23 cellular contexts compared by ENCODE assay signal in the genomic region with DNA sequence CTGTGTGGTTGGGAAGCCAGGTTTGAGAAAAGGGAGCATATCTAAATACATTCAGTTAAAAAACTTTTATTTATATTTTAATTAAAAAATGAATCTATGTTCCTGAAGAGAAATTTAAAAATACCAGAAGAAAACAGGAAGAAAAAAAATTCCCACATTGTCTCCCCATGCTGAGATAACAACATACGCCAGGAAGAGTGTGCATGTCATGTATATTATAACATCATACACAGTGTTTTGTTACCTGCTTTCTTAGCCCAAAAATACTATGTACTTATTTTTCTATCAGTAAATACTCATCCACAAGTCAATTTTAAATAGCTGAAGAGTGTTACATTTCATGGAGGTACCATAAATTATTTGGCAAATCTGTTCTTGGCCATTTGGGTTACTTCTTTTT.
"Had no signal": no experiment of that assay in that cellular context is flagged by ENCODE, and none has a peak within 500 bp of the region (broad histone marks: within the 10 kb centered on the region; RNA-seq: fewer than 3 reads in every experiment).

No MANE protein-coding gene starts in this region.

- H3K4me3 ChIP-seq: colonic mucosa, suprapubic skin had no signal

- H3K9ac ChIP-seq: parathyroid adenoma had no signal

- H3K4me1 Mint-ChIP-seq: immature natural killer cell, natural killer cell had no signal

- H3K4me3 Mint-ChIP-seq: activated CD4-positive, alpha-beta T cell treated with anti-CD3 and anti-CD28 coated beads, Interleukin-2, amount 10 ng/mL, durations not matched to agents 24 days and 14 days; activated CD8-positive, alpha-beta T cell treated with anti-CD3 and anti-CD28 coated beads, Interleukin-2, amount 10 ng/mL, durations not matched to agents 7 days and 5 days; activated naive CD8-positive, alpha-beta T cell treated with anti-CD3 and anti-CD28 coated beads, Interleukin-2, amount 10 ng/mL, durations not matched to agents 7 days and 5 days; activated T-cell treated with anti-CD3 and anti-CD28 coated beads, Interleukin-2, amount 50 U/mL, for 24 hours; brain; central memory CD8-positive, alpha-beta T cell; endodermal cell; immature natural killer cell; natural killer cell; stimulated activated naive CD8-positive, alpha-beta T cell treated with anti-CD3 and anti-CD28 coated beads, Interleukin-15, Interleukin-2, amounts not matched to agents 100 ng/mL and 50 ng/mL, for 24 hours; T-helper 2 cell treated with Interferon-gamma antibody and Interleukin-4, amounts not matched to agents 5 μg/mL and 100 μg/mL, for 36 hours; type B pancreatic cell had no signal

- H3K27ac Mint-ChIP-seq: activated CD4-positive, alpha-beta T cell treated with anti-CD3 and anti-CD28 coated beads, Interleukin-2, amount 10 ng/mL, durations not matched to agents 24 days and 14 days; activated CD8-positive, alpha-beta T cell treated with anti-CD3 and anti-CD28 coated beads, Interleukin-2, amount 10 ng/mL, durations not matched to agents 7 days and 5 days; activated naive CD8-positive, alpha-beta T cell treated with anti-CD3 and anti-CD28 coated beads, Interleukin-2, amount 10 ng/mL, durations not matched to agents 7 days and 5 days; activated T-cell treated with anti-CD3 and anti-CD28 coated beads, Interleukin-2, amount 50 U/mL, for 24 hours; activated T-helper 2 cell treated with anti-CD3 and anti-CD28 coated beads, Interferon-gamma antibody, Interleukin-2, Interleukin-4, amounts not matched to agents 10 μg/mL and 5 μg/mL and 100 μg/mL, durations not matched to agents 14 hours and 24 hours and 36 hours; endodermal cell; immature natural killer cell; natural killer cell; stimulated activated naive CD8-positive, alpha-beta T cell treated with anti-CD3 and anti-CD28 coated beads, Interleukin-15, Interleukin-2, amounts not matched to agents 100 ng/mL and 50 ng/mL, for 24 hours; T-helper 2 cell treated with Interferon-gamma antibody and Interleukin-4, amounts not matched to agents 5 μg/mL and 100 μg/mL, for 36 hours; type B pancreatic cell had no signal

- H3K36me3 Mint-ChIP-seq: activated naive CD8-positive, alpha-beta T cell treated with anti-CD3 and anti-CD28 coated beads, Interleukin-2, amount 10 ng/mL, durations not matched to agents 7 days and 5 days; immature natural killer cell; natural killer cell had no signal

- H3K9me3 ChIP-seq: colonic mucosa, gastroesophageal sphincter, neutrophil, suprapubic skin had no signal

- H2AFZ ChIP-seq: parathyroid adenoma had no signal

- ATAC-seq: activated CD8-positive, alpha-beta T cell treated with anti-CD3 and anti-CD28 coated beads, Interleukin-2, amount 10 ng/mL, durations not matched to agents 7 days and 5 days; natural killer cell had no signal

- DNase-seq: activated CD4-positive, alpha-beta T cell treated with anti-CD3 and anti-CD28 coated beads, Interleukin-2, amount 10 ng/mL, durations not matched to agents 24 days and 14 days; activated CD8-positive, alpha-beta T cell treated with anti-CD3 and anti-CD28 coated beads, Interleukin-2, amount 10 ng/mL, durations not matched to agents 7 days and 5 days; activated naive CD4-positive, alpha-beta T cell treated with Interleukin-2 at 50 U/mL for 16 hours; activated naive CD8-positive, alpha-beta T cell treated with anti-CD3 and anti-CD28 coated beads, Interleukin-2, amount 10 ng/mL, durations not matched to agents 7 days and 5 days; activated T-cell treated with anti-CD3 and anti-CD28 coated beads, Interleukin-2, amount 50 U/mL, for 24 hours; colonic mucosa; endodermal cell; erythroblast; immature natural killer cell; kidney glomerular epithelial cell; natural killer cell; SW 1271 had no signal

- H3K9me3 Mint-ChIP-seq: activated CD4-positive, alpha-beta T cell treated with anti-CD3 and anti-CD28 coated beads, Interleukin-2, amount 10 ng/mL, durations not matched to agents 24 days and 14 days; activated naive CD8-positive, alpha-beta T cell treated with anti-CD3 and anti-CD28 coated beads, Interleukin-2, amount 10 ng/mL, durations not matched to agents 7 days and 5 days; activated T-cell treated with anti-CD3 and anti-CD28 coated beads, Interleukin-2, amount 50 U/mL, for 24 hours; activated T-helper 2 cell treated with anti-CD3 and anti-CD28 coated beads, Interferon-gamma antibody, Interleukin-2, Interleukin-4, amounts not matched to agents 10 μg/mL and 5 μg/mL and 100 μg/mL, durations not matched to agents 14 hours and 24 hours and 36 hours; central memory CD8-positive, alpha-beta T cell; endodermal cell; natural killer cell; stimulated activated naive CD8-positive, alpha-beta T cell treated with anti-CD3 and anti-CD28 coated beads, Interleukin-15, Interleukin-2, amounts not matched to agents 100 ng/mL and 50 ng/mL, for 24 hours; T-helper 2 cell treated with Interferon-gamma antibody and Interleukin-4, amounts not matched to agents 5 μg/mL and 100 μg/mL, for 36 hours had no signal

- FAIRE-seq: TTC549 had no signal

- H3K27ac ChIP-seq: colonic mucosa, neutrophil, parathyroid adenoma, suprapubic skin had no signal

- H3K27me3 Mint-ChIP-seq: activated CD4-positive, alpha-beta T cell treated with anti-CD3 and anti-CD28 coated beads, Interleukin-2, amount 10 ng/mL, durations not matched to agents 24 days and 14 days; activated naive CD8-positive, alpha-beta T cell treated with anti-CD3 and anti-CD28 coated beads, Interleukin-2, amount 10 ng/mL, durations not matched to agents 7 days and 5 days; activated T-cell treated with anti-CD3 and anti-CD28 coated beads, Interleukin-2, amount 50 U/mL, for 24 hours; brain; central memory CD8-positive, alpha-beta T cell; stimulated activated naive CD8-positive, alpha-beta T cell treated with anti-CD3 and anti-CD28 coated beads, Interleukin-15, Interleukin-2, amounts not matched to agents 100 ng/mL and 50 ng/mL, for 24 hours; type B pancreatic cell had no signal

- H3K4me1 ChIP-seq: colonic mucosa, parathyroid adenoma had no signal

- H3K36me3 ChIP-seq: colonic mucosa, gastroesophageal sphincter, neutrophil, suprapubic skin had no signal

- H3K27me3 ChIP-seq: colonic mucosa, gastroesophageal sphincter, neutrophil, suprapubic skin had no signal
